ENCODE assay signal across 9 cellular contexts in genomic region chr22:24894998-24895397, GRCh38. TPM values are rescaled to one million over a fixed set of nuclear protein-coding genes. Genes with fewer than 3 reads are reported as not detected.
DNase-seq lines count a peak whose midpoint lies in the region; ATAC-seq and TF ChIP-seq lines count a peak whose summit lies in the region.
"Had no signal": no experiment of that assay in that cellular context is flagged by ENCODE, and none has a peak within 500 bp of the region (broad histone marks: within the 10 kb centered on the region; RNA-seq: fewer than 3 reads in every experiment).

No MANE protein-coding gene starts in this region.

- no peaks in the 10 kb centered on the region for H3K27me3 Mint-ChIP-seq in activated naive CD4-positive, alpha-beta T cell treated with anti-CD3 and anti-CD28 coated beads for 36 hours (ENCODE audit: low read depth)

- DNase-seq in AG08395 (ENCODE audit: low spot score): peak; percentile 36
- peak; percentile 55 for DNase-seq in MG63
- DNase-seq in choroid plexus epithelial cell (ENCODE audit: low read depth): peak; percentile 90
- peak; percentile 87 for DNase-seq in mucosa of gallbladder (ENCODE audit: low spot score)
- DNase-seq in activated CD8-positive, alpha-beta memory T cell treated with anti-CD3 and anti-CD28 coated beads for 24 hours: no peak
- DNase-seq in activated naive CD4-positive, alpha-beta T cell treated with anti-CD3 and anti-CD28 coated beads for 36 hours: no peak
- no peak for DNase-seq in stimulated activated naive CD8-positive, alpha-beta T cell treated with anti-CD3 and anti-CD28 coated beads, Interleukin-15, Interleukin-2, amounts not matched to agents 100 U/mL and 50 U/mL, for 24 hours

- CTCF ChIA-PET in activated naive CD4-positive, alpha-beta T cell treated with anti-CD3 and anti-CD28 coated beads for 36 hours (lab: Charles Lee): interaction anchor here (1.5 kb wide), 1 partner anchor 45 kb away, joined by 5 read pairs; no protein-coding TSS in a partner anchor

- no peaks in the 10 kb centered on the region for H3K9me3 ChIP-seq in MG63

- H3K36me3 ChIP-seq in MG63: no peaks in the 10 kb centered on the region

- H3K27me3 ChIP-seq in MG63: no peaks in the 10 kb centered on the region

- ATAC-seq in HG02885 (IDR thresholded peaks at IDR 0.05; ENCODE audit: poor library complexity, unreplicated experiment): no peak
- no peak for ATAC-seq in stimulated activated naive CD8-positive, alpha-beta T cell treated with anti-CD3 and anti-CD28 coated beads, Interleukin-15, Interleukin-2, amounts not matched to agents 100 U/mL and 50 U/mL, for 24 hours

- H3K9me3 Mint-ChIP-seq in activated naive CD4-positive, alpha-beta T cell treated with anti-CD3 and anti-CD28 coated beads for 36 hours: no peaks in the 10 kb centered on the region
- H3K9me3 Mint-ChIP-seq: T-helper 1 cell treated with Interleukin-12 subunit alpha and Interleukin-12 subunit beta and Interleukin-4 antibody, amounts not matched to agents 30 μg/mL and 1 μg/mL, for 36 hours had no signal

- H3K4me3 ChIP-seq in MG63 (no peak overlapping the region), choroid plexus epithelial cell (ENCODE audit: low read depth, low read length) (peak overlapping the region; percentile 22)

- no peaks in the 10 kb centered on the region for H3K36me3 Mint-ChIP-seq in activated naive CD4-positive, alpha-beta T cell treated with anti-CD3 and anti-CD28 coated beads for 36 hours (ENCODE audit: low read depth)

- H3K4me1 Mint-ChIP-seq in activated naive CD4-positive, alpha-beta T cell treated with anti-CD3 and anti-CD28 coated beads for 36 hours (ENCODE audit: low read depth): no peaks in the 10 kb centered on the region

- intact Hi-C loops in activated naive CD4-positive, alpha-beta T cell treated with anti-CD3 and anti-CD28 coated beads for 36 hours (cut with micrococcal nuclease): no loop called here

- H3K4me3 Mint-ChIP-seq in activated naive CD4-positive, alpha-beta T cell treated with anti-CD3 and anti-CD28 coated beads for 36 hours: no peak overlapping the region
- H3K4me3 Mint-ChIP-seq: T-helper 1 cell treated with Interleukin-12 subunit alpha and Interleukin-12 subunit beta and Interleukin-4 antibody, amounts not matched to agents 30 μg/mL and 1 μg/mL, for 36 hours had no signal

- no peak for TF ChIP-seq CTCF in choroid plexus epithelial cell (conservative IDR thresholded peaks at IDR 0.05; ENCODE audit: low read depth, low read length)

- H3K27ac Mint-ChIP-seq in activated naive CD4-positive, alpha-beta T cell treated with anti-CD3 and anti-CD28 coated beads for 36 hours: no peak overlapping the region
- H3K27ac Mint-ChIP-seq: T-helper 1 cell treated with Interleukin-12 subunit alpha and Interleukin-12 subunit beta and Interleukin-4 antibody, amounts not matched to agents 30 μg/mL and 1 μg/mL, for 36 hours had no signal

RNA-seq across cellular contexts. Expression of gene LHFPL7, which starts 51.5 kb away (rescaled TPM):
- total RNA-seq in MG63 (2014; rRNA removed; shearing (Covaris generic); ENCODE audit: low replicate concordance): not detected in 2 replicates
- total RNA-seq in mucosa of gallbladder: not detected
- not detected for total RNA-seq in activated naive CD4-positive, alpha-beta T cell treated with anti-CD3 and anti-CD28 coated beads for 36 hours

RNA-seq across cellular contexts. Expression of gene KIAA1671, which starts 57.5 kb away (rescaled TPM):
- 7.5 and 10.2 TPM in 2 replicates for total RNA-seq in MG63 (2014; rRNA removed; shearing (Covaris generic); ENCODE audit: low replicate concordance)
- 85.5 TPM for total RNA-seq in mucosa of gallbladder
- total RNA-seq in activated naive CD4-positive, alpha-beta T cell treated with anti-CD3 and anti-CD28 coated beads for 36 hours: 1 to 10 TPM; 7.3 to 7.4 TPM

Comparison
In these comparisons a context has a peak if more than half of its experiments do, and no peak if none do; other contexts are left out.
1. DNase-seq: peak in AG08395 (single experiment), MG63 (single experiment), choroid plexus epithelial cell (single experiment) and mucosa of gallbladder (single experiment); none in activated CD8-positive, alpha-beta memory T cell treated with anti-CD3 and anti-CD28 coated beads for 24 hours (single experiment), activated naive CD4-positive, alpha-beta T cell treated with anti-CD3 and anti-CD28 coated beads for 36 hours (single experiment) and stimulated activated naive CD8-positive, alpha-beta T cell treated with anti-CD3 and anti-CD28 coated beads, Interleukin-15, Interleukin-2, amounts not matched to agents 100 U/mL and 50 U/mL, for 24 hours (single experiment).